ENCODE assay signal across 3 cellular contexts in genomic region chr2:169514758-169515157, GRCh38. TPM values are rescaled to one million over a fixed set of nuclear protein-coding genes. Genes with fewer than 3 reads are reported as not detected.
"Had no signal": no experiment of that assay in that cellular context is flagged by ENCODE, and none has a peak within 500 bp of the region (broad histone marks: within the 10 kb centered on the region; RNA-seq: fewer than 3 reads in every experiment).

No MANE protein-coding gene starts in this region.

RNA-seq across cellular contexts. Expression of gene KLHL41, which starts 5.3 kb away (rescaled TPM):
- total RNA-seq: activated T-cell treated with anti-CD3 and anti-CD28 coated beads, Interleukin-2, amount 50 U/mL, for 4 hours; activated T-helper 17 cell treated with anti-CD3 and anti-CD28 coated beads, Interleukin-2, amount 50 U/mL, for 72 hours; T-helper 17 cell had no signal
